1 cellular context compared by ENCODE assay signal in the genomic region with DNA sequence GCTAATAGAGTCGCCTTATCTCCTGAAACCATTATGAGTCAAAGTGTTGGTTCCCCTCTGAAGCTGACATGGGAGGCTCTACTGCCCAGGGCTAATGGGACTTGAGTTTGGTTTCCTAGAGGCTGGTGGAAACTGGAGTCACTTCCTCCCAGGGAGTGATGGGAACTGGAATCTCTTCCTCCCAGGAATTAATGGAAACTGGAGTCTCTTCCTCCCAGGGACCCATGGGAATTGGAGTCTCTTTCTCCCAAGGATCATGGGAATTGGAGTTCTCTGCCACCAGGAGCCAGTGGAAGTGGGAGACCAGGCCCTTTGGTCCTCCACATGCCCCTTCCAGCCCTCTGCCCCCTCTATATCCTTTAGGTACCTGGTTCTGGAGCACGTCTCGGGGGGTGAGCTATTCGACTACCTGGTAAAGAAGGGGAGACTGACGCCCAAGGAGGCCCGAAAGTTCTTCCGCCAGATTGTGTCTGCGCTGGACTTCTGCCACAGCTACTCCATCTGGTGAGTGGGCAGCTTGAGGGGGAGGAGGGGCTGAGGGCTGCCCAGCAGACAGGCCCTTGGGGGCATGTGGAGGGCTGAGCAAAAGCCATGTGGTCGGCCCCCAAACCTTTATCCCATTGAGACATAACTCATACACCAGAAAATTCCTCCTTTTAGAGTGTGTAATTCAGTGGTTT.
TF ChIP-seq lines count a peak whose summit lies in the region.

No MANE protein-coding gene starts in this region.

TF ChIP-seq in GM23338, 12 proteins besides CTCF, POLR2A, EP300 and RAD21:
- TF ChIP-seq EZH2 (IDR thresholded peaks at IDR 0.05; ENCODE audit: low read depth, unreplicated experiment) (no peak), POLR2AphosphoS5 (IDR thresholded peaks at IDR 0.05; ENCODE audit: low read depth) (no peak), CREB1 (CRISPR knock-in tag; IDR thresholded peaks at IDR 0.05; ENCODE audit: low read depth) (no peak)
- TF ChIP-seq, protein P1, sequence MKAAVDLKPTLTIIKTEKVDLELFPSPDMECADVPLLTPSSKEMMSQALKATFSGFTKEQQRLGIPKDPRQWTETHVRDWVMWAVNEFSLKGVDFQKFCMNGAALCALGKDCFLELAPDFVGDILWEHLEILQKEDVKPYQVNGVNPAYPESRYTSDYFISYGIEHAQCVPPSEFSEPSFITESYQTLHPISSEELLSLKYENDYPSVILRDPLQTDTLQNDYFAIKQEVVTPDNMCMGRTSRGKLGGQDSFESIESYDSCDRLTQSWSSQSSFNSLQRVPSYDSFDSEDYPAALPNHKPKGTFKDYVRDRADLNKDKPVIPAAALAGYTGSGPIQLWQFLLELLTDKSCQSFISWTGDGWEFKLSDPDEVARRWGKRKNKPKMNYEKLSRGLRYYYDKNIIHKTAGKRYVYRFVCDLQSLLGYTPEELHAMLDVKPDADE (IDR thresholded peaks at IDR 0.05): peak; percentile 44; the same call in 1 of the 2 replicates
- TF ChIP-seq, protein P2, sequence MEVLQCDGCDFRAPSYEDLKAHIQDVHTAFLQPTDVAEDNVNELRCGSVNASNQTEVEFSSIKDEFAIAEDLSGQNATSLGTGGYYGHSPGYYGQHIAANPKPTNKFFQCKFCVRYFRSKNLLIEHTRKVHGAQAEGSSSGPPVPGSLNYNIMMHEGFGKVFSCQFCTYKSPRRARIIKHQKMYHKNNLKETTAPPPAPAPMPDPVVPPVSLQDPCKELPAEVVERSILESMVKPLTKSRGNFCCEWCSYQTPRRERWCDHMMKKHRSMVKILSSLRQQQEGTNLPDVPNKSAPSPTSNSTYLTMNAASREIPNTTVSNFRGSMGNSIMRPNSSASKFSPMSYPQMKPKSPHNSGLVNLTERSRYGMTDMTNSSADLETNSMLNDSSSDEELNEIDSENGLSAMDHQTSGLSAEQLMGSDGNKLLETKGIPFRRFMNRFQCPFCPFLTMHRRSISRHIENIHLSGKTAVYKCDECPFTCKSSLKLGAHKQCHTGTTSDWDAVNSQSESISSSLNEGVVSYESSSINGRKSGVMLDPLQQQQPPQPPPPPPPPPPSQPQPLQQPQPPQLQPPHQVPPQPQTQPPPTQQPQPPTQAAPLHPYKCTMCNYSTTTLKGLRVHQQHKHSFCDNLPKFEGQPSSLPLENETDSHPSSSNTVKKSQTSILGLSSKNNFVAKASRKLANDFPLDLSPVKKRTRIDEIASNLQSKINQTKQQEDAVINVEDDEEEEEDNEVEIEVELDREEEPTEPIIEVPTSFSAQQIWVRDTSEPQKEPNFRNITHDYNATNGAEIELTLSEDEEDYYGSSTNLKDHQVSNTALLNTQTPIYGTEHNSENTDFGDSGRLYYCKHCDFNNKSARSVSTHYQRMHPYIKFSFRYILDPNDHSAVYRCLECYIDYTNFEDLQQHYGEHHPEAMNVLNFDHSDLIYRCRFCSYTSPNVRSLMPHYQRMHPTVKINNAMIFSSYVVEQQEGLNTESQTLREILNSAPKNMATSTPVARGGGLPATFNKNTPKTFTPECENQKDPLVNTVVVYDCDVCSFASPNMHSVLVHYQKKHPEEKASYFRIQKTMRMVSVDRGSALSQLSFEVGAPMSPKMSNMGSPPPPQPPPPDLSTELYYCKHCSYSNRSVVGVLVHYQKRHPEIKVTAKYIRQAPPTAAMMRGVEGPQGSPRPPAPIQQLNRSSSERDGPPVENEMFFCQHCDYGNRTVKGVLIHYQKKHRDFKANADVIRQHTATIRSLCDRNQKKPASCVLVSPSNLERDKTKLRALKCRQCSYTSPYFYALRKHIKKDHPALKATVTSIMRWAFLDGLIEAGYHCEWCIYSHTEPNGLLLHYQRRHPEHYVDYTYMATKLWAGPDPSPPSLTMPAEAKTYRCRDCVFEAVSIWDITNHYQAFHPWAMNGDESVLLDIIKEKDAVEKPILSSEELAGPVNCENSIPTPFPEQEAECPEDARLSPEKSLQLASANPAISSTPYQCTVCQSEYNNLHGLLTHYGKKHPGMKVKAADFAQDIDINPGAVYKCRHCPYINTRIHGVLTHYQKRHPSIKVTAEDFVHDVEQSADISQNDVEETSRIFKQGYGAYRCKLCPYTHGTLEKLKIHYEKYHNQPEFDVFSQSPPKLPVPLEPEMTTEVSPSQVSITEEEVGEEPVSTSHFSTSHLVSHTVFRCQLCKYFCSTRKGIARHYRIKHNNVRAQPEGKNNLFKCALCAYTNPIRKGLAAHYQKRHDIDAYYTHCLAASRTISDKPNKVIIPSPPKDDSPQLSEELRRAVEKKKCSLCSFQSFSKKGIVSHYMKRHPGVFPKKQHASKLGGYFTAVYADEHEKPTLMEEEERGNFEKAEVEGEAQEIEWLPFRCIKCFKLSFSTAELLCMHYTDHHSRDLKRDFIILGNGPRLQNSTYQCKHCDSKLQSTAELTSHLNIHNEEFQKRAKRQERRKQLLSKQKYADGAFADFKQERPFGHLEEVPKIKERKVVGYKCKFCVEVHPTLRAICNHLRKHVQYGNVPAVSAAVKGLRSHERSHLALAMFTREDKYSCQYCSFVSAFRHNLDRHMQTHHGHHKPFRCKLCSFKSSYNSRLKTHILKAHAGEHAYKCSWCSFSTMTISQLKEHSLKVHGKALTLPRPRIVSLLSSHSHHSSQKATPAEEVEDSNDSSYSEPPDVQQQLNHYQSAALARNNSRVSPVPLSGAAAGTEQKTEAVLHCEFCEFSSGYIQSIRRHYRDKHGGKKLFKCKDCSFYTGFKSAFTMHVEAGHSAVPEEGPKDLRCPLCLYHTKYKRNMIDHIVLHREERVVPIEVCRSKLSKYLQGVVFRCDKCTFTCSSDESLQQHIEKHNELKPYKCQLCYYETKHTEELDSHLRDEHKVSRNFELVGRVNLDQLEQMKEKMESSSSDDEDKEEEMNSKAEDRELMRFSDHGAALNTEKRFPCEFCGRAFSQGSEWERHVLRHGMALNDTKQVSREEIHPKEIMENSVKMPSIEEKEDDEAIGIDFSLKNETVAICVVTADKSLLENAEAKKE (CRISPR knock-in tag; IDR thresholded peaks at IDR 0.05): no peak
